ENCODE assay signal across 9 cellular contexts in the genomic region with DNA sequence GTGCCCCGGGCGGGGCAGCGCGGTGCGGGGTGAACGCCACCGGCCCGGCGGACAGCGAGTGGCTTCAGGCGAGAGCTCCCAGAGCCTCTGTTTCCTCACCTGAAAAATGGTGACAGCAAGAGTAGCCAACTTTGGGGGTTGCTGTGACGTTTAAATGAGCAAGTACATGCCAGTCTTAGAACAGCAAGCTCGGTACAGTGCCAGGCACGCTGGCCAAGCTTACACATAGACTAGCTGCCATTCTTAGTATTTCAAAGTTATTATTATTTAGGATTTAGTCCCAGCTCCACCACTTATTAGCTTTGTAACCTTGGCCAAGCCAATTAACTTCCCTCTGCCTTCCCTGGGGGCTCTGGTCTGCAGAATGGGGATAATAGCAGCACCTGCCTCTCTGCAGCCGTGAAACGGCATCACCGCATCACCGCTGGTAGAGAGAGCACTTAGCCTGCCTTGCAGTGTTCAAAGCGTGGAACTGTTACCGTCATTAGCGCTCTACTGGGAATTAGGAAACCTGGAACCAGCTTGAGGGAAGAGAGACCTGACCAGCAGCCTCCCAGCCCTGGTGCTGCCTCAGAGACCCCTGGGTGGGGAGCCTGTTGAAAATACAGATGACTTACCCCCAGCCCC. TPM values are rescaled to one million over a fixed set of nuclear protein-coding genes. Genes with fewer than 3 reads are reported as not detected.
A peak's percentile ranks its signal among the peaks of the same experiment; 100 is the strongest.
DNase-seq lines count a peak whose midpoint lies in the region; ATAC-seq, FAIRE-seq and TF ChIP-seq lines count a peak whose summit lies in the region.
"Had no signal": no experiment of that assay in that cellular context is flagged by ENCODE, and none has a peak within 500 bp of the region (broad histone marks: within the 10 kb centered on the region; RNA-seq: fewer than 3 reads in every experiment).

A gene with protein sequence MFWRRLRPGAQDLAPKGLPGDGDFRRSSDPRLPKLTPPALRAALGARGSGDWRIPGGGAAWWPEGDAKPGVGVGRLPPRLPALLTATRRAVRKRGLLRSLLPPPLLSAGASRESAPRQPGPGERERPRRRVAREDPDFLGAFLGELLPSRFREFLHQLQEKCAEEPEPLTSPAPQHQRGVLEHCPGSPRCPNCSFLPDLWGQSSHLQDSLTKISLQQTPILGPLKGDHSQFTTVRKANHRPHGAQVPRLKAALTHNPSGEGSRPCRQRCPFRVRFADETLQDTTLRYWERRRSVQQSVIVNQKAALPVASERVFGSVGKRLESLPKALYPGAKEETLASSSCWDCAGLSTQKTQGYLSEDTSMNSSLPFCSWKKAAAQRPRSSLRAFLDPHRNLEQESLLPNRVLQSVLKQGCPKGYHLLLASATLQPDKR (minus strand): TSS at position 433 of the 627 bp plus-strand sequence. CDS start 527 bp downstream, outside the sequence.

- H3K27me3 ChIP-seq in heart right ventricle (peaks cover 0 to 33% (median 3%) of the 10 kb centered on the region in 7 donors), bronchial epithelial cell (ENCODE audit: control insufficient read depth, insufficient read depth, low read length) (no peaks in the 10 kb centered on the region), muscle layer of colon (ENCODE audit: control insufficient read depth in 1 of 2, insufficient read depth in 2 of 2, low read length in 2 of 2) (peaks cover 0 to 3% of the 10 kb centered on the region in 2 donors), vagina (no peaks in the 10 kb centered on the region)

- TF ChIP-seq POLR2A in vagina (IDR thresholded peaks at IDR 0.05): no peak

- intact Hi-C loops in heart right ventricle (cut with DNase I) (no loop called here), left ventricle myocardium superior (cut with micrococcal nuclease) (no loop called here), vagina (cut with DNase I) (no loop called here)

- ATAC-seq in heart right ventricle (no peak), left ventricle myocardium superior (no peak), GM21723 (IDR thresholded peaks at IDR 0.05; ENCODE audit: unreplicated experiment) (no peak), HG03565 (IDR thresholded peaks at IDR 0.05; ENCODE audit: unreplicated experiment) (no peak)

- H3K36me3 ChIP-seq in heart right ventricle (no peaks in the 10 kb centered on the region), bronchial epithelial cell (ENCODE audit: control insufficient read depth, insufficient read depth, low read length) (no peaks in the 10 kb centered on the region), muscle layer of colon (ENCODE audit: insufficient read depth, low read length) (no peaks in the 10 kb centered on the region), vagina (no peaks in the 10 kb centered on the region)

- FAIRE-seq in bronchial epithelial cell (lab: Jason Lieb, UNC): no peak

- whole genome bisulfite sequencing in heart right ventricle, 2 donors: 21 to 22% methylated on average over 21 of the region's 21 CpGs

- no peak for TF ChIP-seq CTCF in heart right ventricle (IDR thresholded peaks at IDR 0.05)
- no peak for TF ChIP-seq CTCF in bronchial epithelial cell (IDR thresholded peaks at IDR 0.05; ENCODE audit: insufficient read depth, low read length, severe bottlenecking)
- TF ChIP-seq CTCF in vagina (IDR thresholded peaks at IDR 0.05): no peak

- H3K27ac ChIP-seq in heart right ventricle (peak within 1 kb of the TSS in 4 of 10 donors; percentile 14 to 58 (median 39)), muscle layer of colon (ENCODE audit: low read depth, low read length) (no peak within 1 kb of the TSS), vagina (peak within 1 kb of the TSS; percentile 28)

- H3K4me3 ChIP-seq in heart right ventricle (peak within 1 kb of the TSS; percentile 20 to 71 (median 51)), bronchial epithelial cell (ENCODE audit: low read depth, low read length) (peak within 1 kb of the TSS; percentile 40), muscle layer of colon (ENCODE audit: low read depth in 1 of 2, low read length in 2 of 2) (peak within 1 kb of the TSS; percentile 45 to 55), vagina (peak within 1 kb of the TSS; percentile 48 to 50)

- DNase-seq in heart right ventricle (no peak), left ventricle myocardium superior (no peak), bronchial epithelial cell (ENCODE audit: low read depth) (no peak), vagina (ENCODE audit: extremely low spot score in 2 of 2) (no peak)
- DNase-seq in activated naive CD4-positive, alpha-beta T cell (lab: John Stamatoyannopoulos, UW): no peak
- DNase-seq: stimulated activated CD4-positive, alpha-beta T cell treated with anti-CD3 and anti-CD28 coated beads, Interleukin-2, amount 100 ng/mL, for 48 hours had no signal

- H3K4me1 ChIP-seq in heart right ventricle: peaks cover 6 to 33% (median 16%) of the 10 kb centered on the region in 9 donors
- peaks cover 9% of the 10 kb centered on the region for H3K4me1 ChIP-seq in muscle layer of colon (ENCODE audit: insufficient read depth, low read length)
- peaks cover 23% of the 10 kb centered on the region for H3K4me1 ChIP-seq in vagina

- H3K9ac ChIP-seq in muscle layer of colon (ENCODE audit: low read length): no peak within 1 kb of the TSS

- no peaks in the 10 kb centered on the region for H3K9me3 ChIP-seq in heart right ventricle
- no peaks in the 10 kb centered on the region for H3K9me3 ChIP-seq in muscle layer of colon (ENCODE audit: low read length)
- no peaks in the 10 kb centered on the region for H3K9me3 ChIP-seq in vagina

RNA-seq across cellular contexts. Expression of the gene that starts here (rescaled TPM):
- total RNA-seq in heart right ventricle (not detected), left ventricle myocardium superior (not detected), bronchial epithelial cell (not detected in 2 replicates), vagina (not detected)
- not detected for polyA plus RNA-seq in heart right ventricle
